ENCODE assay signal across 8 cellular contexts in genomic region chr17:35345926-35346771, GRCh38. TPM values are rescaled to one million over a fixed set of nuclear protein-coding genes. Genes with fewer than 3 reads are reported as not detected.
DNase-seq lines count a peak whose midpoint lies in the region; ATAC-seq and TF ChIP-seq lines count a peak whose summit lies in the region.

No MANE protein-coding gene starts in this region.

- no peaks in the 10 kb centered on the region for H3K9me3 ChIP-seq in CD8-positive, alpha-beta memory T cell (ENCODE audit: low read length)
- no peaks in the 10 kb centered on the region for H3K9me3 ChIP-seq in MM.1S (replicated peaks; ENCODE audit: insufficient read depth, low read length)

- no peak overlapping the region for H3K9ac ChIP-seq in MM.1S (ENCODE audit: low read length)

- H3K4me2 ChIP-seq in MM.1S (ENCODE audit: low read depth, low read length) = peak overlapping the region; percentile 4; the same call in 1 of the 2 replicates

- intact Hi-C loops in Right ventricle myocardium inferior (cut with DNase I) = loop anchor here (1.0 kb wide), 1 partner anchor 33 kb away; no protein-coding TSS in a partner anchor

- H3K27ac ChIP-seq in CD8-positive, alpha-beta memory T cell (ENCODE audit: low read depth, low read length) = peak overlapping the region; percentile 18
- no peak overlapping the region for H3K27ac ChIP-seq in MM.1S (ENCODE audit: low read length)

- H3K27me3 Mint-ChIP-seq in CD8-positive, alpha-beta memory T cell = no peaks in the 10 kb centered on the region
- H3K27me3 Mint-ChIP-seq in activated naive CD4-positive, alpha-beta T cell treated with anti-CD3 and anti-CD28 coated beads, Interleukin-2, amount 50 U/mL, for 24 hours = no peaks in the 10 kb centered on the region

- H3K4me1 Mint-ChIP-seq in CD8-positive, alpha-beta memory T cell = peaks cover 57 to 81% (median 74%) of the 10 kb centered on the region in 3 donors
- peaks cover 49% of the 10 kb centered on the region for H3K4me1 Mint-ChIP-seq in activated naive CD4-positive, alpha-beta T cell treated with anti-CD3 and anti-CD28 coated beads, Interleukin-2, amount 50 U/mL, for 24 hours

- H3K4me3 Mint-ChIP-seq in CD8-positive, alpha-beta memory T cell = peak overlapping the region; percentile 91 to 95 (median 94)
- H3K4me3 Mint-ChIP-seq in activated naive CD4-positive, alpha-beta T cell treated with anti-CD3 and anti-CD28 coated beads, Interleukin-2, amount 50 U/mL, for 24 hours = peak overlapping the region; percentile 95

- H4K20me1 ChIP-seq in MM.1S (ENCODE audit: insufficient read depth, low read length) = no peaks in the 10 kb centered on the region

- POLR2A ChIA-PET in CD8-positive, alpha-beta memory T cell (lab: Charles Lee) = interaction anchor here (1.5 kb wide), 1 partner anchor 33 kb away, joined by 5 read pairs; no protein-coding TSS in a partner anchor

- CTCF ChIA-PET in CD8-positive, alpha-beta memory T cell (lab: Charles Lee) = interaction anchor here (0.7 to 0.8 kb wide), 2 partner anchors 142 to 196 kb away, joined by 3 to 4 read pairs; no protein-coding TSS in a partner anchor

- no peak for TF ChIP-seq CTCF in MM.1S (IDR thresholded peaks at IDR 0.05; ENCODE audit: low read length)
- no peak for TF ChIP-seq CTCF in omental fat pad (IDR thresholded peaks at IDR 0.05)

- no peaks in the 10 kb centered on the region for H3K79me2 ChIP-seq in MM.1S (ENCODE audit: low read length)

- H3K9me2 ChIP-seq in MM.1S (replicated peaks; ENCODE audit: insufficient read depth, low read length) = no peaks in the 10 kb centered on the region

- peak; percentile 17 to 54 (median 24) for DNase-seq in CD8-positive, alpha-beta memory T cell
- DNase-seq in MM.1S (no peak), Right ventricle myocardium inferior (ENCODE audit: missing footprints) (peak; percentile 89), omental fat pad (ENCODE audit: low spot score) (peak; percentile 34), NCI-H2227 treated with DMSO at 0.1 percent for 48 hours (lab: John Stamatoyannopoulos, UW) (no peak), NK-92 (lab: John Stamatoyannopoulos, UW; ENCODE audit: unreplicated experiment) (no peak)

- peaks cover 35% of the 10 kb centered on the region for H3K4me1 ChIP-seq in CD8-positive, alpha-beta memory T cell (ENCODE audit: insufficient read depth, low read length)
- H3K4me1 ChIP-seq in MM.1S (ENCODE audit: low read length) = peaks cover 21% of the 10 kb centered on the region

- peak overlapping the region; percentile 73 to 96 (median 93) for H3K27ac Mint-ChIP-seq in CD8-positive, alpha-beta memory T cell
- peak overlapping the region; percentile 35 for H3K27ac Mint-ChIP-seq in activated naive CD4-positive, alpha-beta T cell treated with anti-CD3 and anti-CD28 coated beads, Interleukin-2, amount 50 U/mL, for 24 hours

- peak overlapping the region; percentile 72 for H3K4me3 ChIP-seq in CD8-positive, alpha-beta memory T cell (ENCODE audit: low read length)
- no peak overlapping the region for H3K4me3 ChIP-seq in MM.1S (ENCODE audit: low read length)

- peaks cover 22% of the 10 kb centered on the region for H3F3A ChIP-seq in MM.1S (ENCODE audit: insufficient read depth, low read length)

- ATAC-seq in Right ventricle myocardium inferior (peak; percentile 90), omental fat pad (ENCODE audit: low FRiP score) (peak; percentile 74), GM19467 (IDR thresholded peaks at IDR 0.05; ENCODE audit: unreplicated experiment) (no peak)

- H3K9me3 Mint-ChIP-seq in CD8-positive, alpha-beta memory T cell = peaks cover 5 to 12% (median 10%) of the 10 kb centered on the region in 5 donors
- no peaks in the 10 kb centered on the region for H3K9me3 Mint-ChIP-seq in activated naive CD4-positive, alpha-beta T cell treated with anti-CD3 and anti-CD28 coated beads, Interleukin-2, amount 50 U/mL, for 24 hours

- H2AFZ ChIP-seq in MM.1S (ENCODE audit: low read length) = peak overlapping the region; percentile 7; the same call in 1 of the 2 replicates

- H3K27me3 ChIP-seq in CD8-positive, alpha-beta memory T cell (ENCODE audit: insufficient read depth, low read length, poor library complexity, severe bottlenecking) = no peaks in the 10 kb centered on the region
- H3K27me3 ChIP-seq in MM.1S (replicated peaks; ENCODE audit: insufficient read depth, low read length) = no peaks in the 10 kb centered on the region

- peaks cover 3 to 9% (median 6%) of the 10 kb centered on the region in 3 donors for H3K36me3 Mint-ChIP-seq in CD8-positive, alpha-beta memory T cell
- peaks cover 2% of the 10 kb centered on the region for H3K36me3 Mint-ChIP-seq in activated naive CD4-positive, alpha-beta T cell treated with anti-CD3 and anti-CD28 coated beads, Interleukin-2, amount 50 U/mL, for 24 hours

- no peaks in the 10 kb centered on the region for H3K36me3 ChIP-seq in CD8-positive, alpha-beta memory T cell (ENCODE audit: insufficient read depth, low read length)
- no peaks in the 10 kb centered on the region for H3K36me3 ChIP-seq in MM.1S (replicated peaks; ENCODE audit: insufficient read depth, low read length)

RNA-seq across cellular contexts. Expression of gene SLFN11, which starts 27.3 kb away (rescaled TPM):
- total RNA-seq in CD8-positive, alpha-beta memory T cell = 10 to 100 TPM; 39.5 to 48.4 TPM
- polyA plus RNA-seq in CD8-positive, alpha-beta memory T cell = 17.0 TPM
- total RNA-seq in Right ventricle myocardium inferior = 18.1 TPM
- total RNA-seq in omental fat pad = 100 to 1,000 TPM in 1 of 4 donors, 10 to 100 TPM in 3; 58.1 to 127 (median 92.3) TPM

Comparison
In these comparisons a context has a peak if more than half of its experiments do, and no peak if none do; other contexts are left out.
1. DNase-seq: peak in CD8-positive, alpha-beta memory T cell (5 of 5), Right ventricle myocardium inferior (single experiment) and omental fat pad (single experiment); none in MM.1S (single experiment), NCI-H2227 treated with DMSO at 0.1 percent for 48 hours (single experiment) and NK-92 (single experiment).